Comparison of ENCODE assay signal across 12 cellular contexts in the genomic region with DNA sequence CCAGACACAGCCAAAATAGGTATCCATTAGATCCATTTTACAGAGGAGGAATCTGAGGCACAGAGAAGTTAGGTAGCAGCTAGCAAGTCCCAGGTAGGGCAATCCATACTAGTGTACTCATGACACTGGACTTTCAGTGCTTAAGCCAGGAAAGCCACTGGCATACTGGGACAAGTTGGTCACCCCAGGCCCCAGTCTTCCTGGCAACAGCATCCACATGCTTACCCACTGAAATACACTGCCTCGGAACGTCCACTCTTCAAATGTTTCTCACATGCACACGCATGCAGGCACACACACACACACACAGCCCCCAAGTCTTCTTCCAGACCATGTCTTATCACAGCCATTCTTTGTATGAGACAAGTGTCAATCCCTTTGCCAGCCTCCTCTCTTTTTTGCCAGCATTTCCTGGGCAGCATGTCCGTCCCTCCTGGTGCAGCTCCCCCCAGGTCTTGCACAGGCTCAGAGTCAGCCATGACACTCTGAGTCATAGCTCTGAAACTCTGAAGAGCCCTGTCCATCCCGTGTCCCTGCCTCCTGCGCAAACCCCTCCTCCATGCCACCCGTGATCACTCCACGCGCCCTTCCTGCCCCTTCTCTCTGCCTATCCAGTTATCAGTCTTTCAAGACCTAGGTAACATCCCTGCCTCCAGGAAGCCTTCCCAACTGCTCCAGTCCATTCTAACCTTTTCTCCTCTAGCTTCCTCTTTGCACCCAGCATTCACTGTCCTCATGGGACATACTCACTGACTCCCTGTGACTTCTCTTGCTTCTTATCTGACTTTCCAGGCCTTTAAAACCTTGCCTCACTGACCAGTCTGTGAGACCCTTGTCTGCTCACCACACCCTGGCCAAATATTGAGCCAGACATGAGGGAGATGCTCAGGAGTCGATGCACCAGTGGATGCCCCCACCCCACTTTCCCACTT.
"Had no signal": no experiment of that assay in that cellular context is flagged by ENCODE, and none has a peak within 500 bp of the region (broad histone marks: within the 10 kb centered on the region; RNA-seq: fewer than 3 reads in every experiment).

No MANE protein-coding gene starts in this region.

- H3K9me3 Mint-ChIP-seq: activated naive CD4-positive, alpha-beta T cell treated with anti-CD3 and anti-CD28 coated beads, Interleukin-2, amount 50 U/mL, for 24 hours; naive thymus-derived CD8-positive, alpha-beta T cell had no signal

- H3K36me3 ChIP-seq: ascending aorta, thoracic aorta had no signal

- H3K9me3 ChIP-seq: ascending aorta, thoracic aorta had no signal

- H3K36me3 Mint-ChIP-seq: activated naive CD4-positive, alpha-beta T cell treated with anti-CD3 and anti-CD28 coated beads, Interleukin-2, amount 50 U/mL, for 24 hours; stimulated activated naive B cell treated with anti-CD40 and anti-IgM and Interleukin-4, amounts not matched to agents 10 μg/mL and 1 μg/mL and 100 μg/mL, for 72 hours had no signal

- ATAC-seq: naive thymus-derived CD8-positive, alpha-beta T cell; stimulated activated naive B cell treated with anti-CD40 and anti-IgM and Interleukin-4, amounts not matched to agents 10 μg/mL and 1 μg/mL and 100 μg/mL, for 72 hours had no signal

- H3K27ac ChIP-seq: ascending aorta, thoracic aorta had no signal

- H3K27me3 ChIP-seq: ascending aorta had no signal

- H3K27ac Mint-ChIP-seq: activated naive CD4-positive, alpha-beta T cell treated with anti-CD3 and anti-CD28 coated beads, Interleukin-2, amount 50 U/mL, for 24 hours; stimulated activated naive B cell treated with anti-CD40 and anti-IgM and Interleukin-4, amounts not matched to agents 10 μg/mL and 1 μg/mL and 100 μg/mL, for 72 hours had no signal

- DNase-seq: activated CD8-positive, alpha-beta memory T cell treated with anti-CD3 and anti-CD28 coated beads for 24 hours; activated gamma-delta T cell; effector CD4-positive, alpha-beta T cell; mesendoderm; naive thymus-derived CD8-positive, alpha-beta T cell; nucleus accumbens; stimulated activated naive B cell treated with anti-CD40 and anti-IgM and Interleukin-4, amounts not matched to agents 10 μg/mL and 1 μg/mL and 100 μg/mL, for 72 hours; T-helper 1 cell; T-helper 9 cell had no signal

- H3K4me3 ChIP-seq: ascending aorta, thoracic aorta had no signal

- H3K4me3 Mint-ChIP-seq: activated naive CD4-positive, alpha-beta T cell treated with anti-CD3 and anti-CD28 coated beads, Interleukin-2, amount 50 U/mL, for 24 hours; naive thymus-derived CD8-positive, alpha-beta T cell; stimulated activated naive B cell treated with anti-CD40 and anti-IgM and Interleukin-4, amounts not matched to agents 10 μg/mL and 1 μg/mL and 100 μg/mL, for 72 hours had no signal

- H3K4me1 ChIP-seq: ascending aorta had no signal
